Comparison of ENCODE assay signal across 1 cellular context in genomic region chr7:156614434-156615264, GRCh38.
TF ChIP-seq lines count a peak whose summit lies in the region.

No MANE protein-coding gene starts in this region.

TF ChIP-seq in HepG2, 621 proteins besides CTCF, POLR2A, EP300 and RAD21 (continued from another document and continues in another):
- no peak for TF ChIP-seq KLF15 (CRISPR knock-in tag; IDR thresholded peaks at IDR 0.05; ENCODE audit: borderline replicate concordance)
- TF ChIP-seq ZNF468 (CRISPR knock-in tag; IDR thresholded peaks at IDR 0.05), result no peak
- no peak for TF ChIP-seq HIVEP1 (CRISPR knock-in tag; IDR thresholded peaks at IDR 0.05)
- TF ChIP-seq NCOA1 (CRISPR knock-in tag; IDR thresholded peaks at IDR 0.05), result peak; percentile 91
- peak; percentile 49 for TF ChIP-seq IRF2 (CRISPR knock-in tag; IDR thresholded peaks at IDR 0.05)
- TF ChIP-seq FOXK1 (CRISPR knock-in tag; IDR thresholded peaks at IDR 0.05; ENCODE audit: borderline replicate concordance, low read depth), result peak; percentile 75; the same call in 1 of the 2 replicates
- TF ChIP-seq, protein P1, sequence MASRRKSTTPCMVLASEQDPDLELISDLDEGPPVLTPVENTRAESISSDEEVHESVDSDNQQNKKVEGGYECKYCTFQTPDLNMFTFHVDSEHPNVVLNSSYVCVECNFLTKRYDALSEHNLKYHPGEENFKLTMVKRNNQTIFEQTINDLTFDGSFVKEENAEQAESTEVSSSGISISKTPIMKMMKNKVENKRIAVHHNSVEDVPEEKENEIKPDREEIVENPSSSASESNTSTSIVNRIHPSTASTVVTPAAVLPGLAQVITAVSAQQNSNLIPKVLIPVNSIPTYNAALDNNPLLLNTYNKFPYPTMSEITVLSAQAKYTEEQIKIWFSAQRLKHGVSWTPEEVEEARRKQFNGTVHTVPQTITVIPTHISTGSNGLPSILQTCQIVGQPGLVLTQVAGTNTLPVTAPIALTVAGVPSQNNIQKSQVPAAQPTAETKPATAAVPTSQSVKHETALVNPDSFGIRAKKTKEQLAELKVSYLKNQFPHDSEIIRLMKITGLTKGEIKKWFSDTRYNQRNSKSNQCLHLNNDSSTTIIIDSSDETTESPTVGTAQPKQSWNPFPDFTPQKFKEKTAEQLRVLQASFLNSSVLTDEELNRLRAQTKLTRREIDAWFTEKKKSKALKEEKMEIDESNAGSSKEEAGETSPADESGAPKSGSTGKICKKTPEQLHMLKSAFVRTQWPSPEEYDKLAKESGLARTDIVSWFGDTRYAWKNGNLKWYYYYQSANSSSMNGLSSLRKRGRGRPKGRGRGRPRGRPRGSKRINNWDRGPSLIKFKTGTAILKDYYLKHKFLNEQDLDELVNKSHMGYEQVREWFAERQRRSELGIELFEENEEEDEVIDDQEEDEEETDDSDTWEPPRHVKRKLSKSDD (CRISPR knock-in tag; IDR thresholded peaks at IDR 0.05; ENCODE audit: low read depth), result 0 out of 2 replicates have a peak, but pooled peaks have one; percentile 38
- TF ChIP-seq ZNF563 (CRISPR knock-in tag; IDR thresholded peaks at IDR 0.05), result no peak
- TF ChIP-seq RORA (CRISPR knock-in tag; IDR thresholded peaks at IDR 0.05), result no peak
- TF ChIP-seq BCL6 (CRISPR knock-in tag; IDR thresholded peaks at IDR 0.05), result peak; percentile 94
- TF ChIP-seq MYPOP (CRISPR knock-in tag; IDR thresholded peaks at IDR 0.05), result peak; percentile 86
- peak; percentile 40; the same call in 1 of the 2 replicates for TF ChIP-seq KDM5A (IDR thresholded peaks at IDR 0.05; ENCODE audit: borderline replicate concordance, low read length)
- TF ChIP-seq EEA1 (CRISPR knock-in tag; IDR thresholded peaks at IDR 0.05; ENCODE audit: borderline replicate concordance), result no peak
- peak; percentile 54; the same call in 1 of the 2 replicates for TF ChIP-seq ZNF878 (CRISPR knock-in tag; IDR thresholded peaks at IDR 0.05)
- no peak for TF ChIP-seq ZNF496 (CRISPR knock-in tag; IDR thresholded peaks at IDR 0.05; ENCODE audit: insufficient replicate concordance)
- TF ChIP-seq KLF9 (CRISPR knock-in tag; IDR thresholded peaks at IDR 0.05; ENCODE audit: low read depth), result peak; percentile 54; the same call in 1 of the 2 replicates
- peak; percentile 53; the same call in 1 of the 2 replicates for TF ChIP-seq ZNF816 (CRISPR knock-in tag; IDR thresholded peaks at IDR 0.05; ENCODE audit: borderline replicate concordance)
- TF ChIP-seq RBFOX2 (IDR thresholded peaks at IDR 0.05; ENCODE audit: low read depth, low read length), result peak; percentile 73
- TF ChIP-seq FOSL2 (CRISPR knock-in tag; IDR thresholded peaks at IDR 0.05), result peak; percentile 71
- TF ChIP-seq ZBTB20 (CRISPR knock-in tag; IDR thresholded peaks at IDR 0.05; ENCODE audit: borderline replicate concordance, low read depth), result peak; percentile 79; the same call in 1 of the 2 replicates
- TF ChIP-seq ERF (CRISPR knock-in tag; IDR thresholded peaks at IDR 0.05), result peak; percentile 61; the same call in 1 of the 2 replicates
- TF ChIP-seq EED (CRISPR knock-in tag; IDR thresholded peaks at IDR 0.05), result no peak
- TF ChIP-seq NR2F2 (IDR thresholded peaks at IDR 0.05; ENCODE audit: borderline replicate concordance, low read depth), result peak; percentile 70
- no peak for TF ChIP-seq ARNT (IDR thresholded peaks at IDR 0.05)
- TF ChIP-seq, protein P2, sequence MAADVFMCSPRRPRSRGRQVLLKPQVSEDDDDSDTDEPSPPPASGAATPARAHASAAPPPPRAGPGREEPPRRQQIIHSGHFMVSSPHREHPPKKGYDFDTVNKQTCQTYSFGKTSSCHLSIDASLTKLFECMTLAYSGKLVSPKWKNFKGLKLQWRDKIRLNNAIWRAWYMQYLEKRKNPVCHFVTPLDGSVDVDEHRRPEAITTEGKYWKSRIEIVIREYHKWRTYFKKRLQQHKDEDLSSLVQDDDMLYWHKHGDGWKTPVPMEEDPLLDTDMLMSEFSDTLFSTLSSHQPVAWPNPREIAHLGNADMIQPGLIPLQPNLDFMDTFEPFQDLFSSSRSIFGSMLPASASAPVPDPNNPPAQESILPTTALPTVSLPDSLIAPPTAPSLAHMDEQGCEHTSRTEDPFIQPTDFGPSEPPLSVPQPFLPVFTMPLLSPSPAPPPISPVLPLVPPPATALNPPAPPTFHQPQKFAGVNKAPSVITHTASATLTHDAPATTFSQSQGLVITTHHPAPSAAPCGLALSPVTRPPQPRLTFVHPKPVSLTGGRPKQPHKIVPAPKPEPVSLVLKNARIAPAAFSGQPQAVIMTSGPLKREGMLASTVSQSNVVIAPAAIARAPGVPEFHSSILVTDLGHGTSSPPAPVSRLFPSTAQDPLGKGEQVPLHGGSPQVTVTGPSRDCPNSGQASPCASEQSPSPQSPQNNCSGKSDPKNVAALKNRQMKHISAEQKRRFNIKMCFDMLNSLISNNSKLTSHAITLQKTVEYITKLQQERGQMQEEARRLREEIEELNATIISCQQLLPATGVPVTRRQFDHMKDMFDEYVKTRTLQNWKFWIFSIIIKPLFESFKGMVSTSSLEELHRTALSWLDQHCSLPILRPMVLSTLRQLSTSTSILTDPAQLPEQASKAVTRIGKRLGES (CRISPR knock-in tag; IDR thresholded peaks at IDR 0.05; ENCODE audit: borderline replicate concordance), result peak; percentile 10; the same call in 1 of the 2 replicates
- TF ChIP-seq SYNCRIP (IDR thresholded peaks at IDR 0.05; ENCODE audit: insufficient read depth, low read depth, low read length), result no peak
- no peak for TF ChIP-seq HOXA7 (CRISPR knock-in tag; IDR thresholded peaks at IDR 0.05)
- TF ChIP-seq KMT2A (CRISPR knock-in tag; IDR thresholded peaks at IDR 0.05), result no peak; the same call in 1 of the 2 replicates
- TF ChIP-seq ZZZ3 (CRISPR knock-in tag; IDR thresholded peaks at IDR 0.05; ENCODE audit: borderline replicate concordance), result no peak
- no peak for TF ChIP-seq BCLAF1 (IDR thresholded peaks at IDR 0.05)
- TF ChIP-seq GATA4 (IDR thresholded peaks at IDR 0.05; ENCODE audit: borderline replicate concordance, low read depth), result peak; percentile 93; the same call in 1 of the 2 replicates
- TF ChIP-seq, protein P3, sequence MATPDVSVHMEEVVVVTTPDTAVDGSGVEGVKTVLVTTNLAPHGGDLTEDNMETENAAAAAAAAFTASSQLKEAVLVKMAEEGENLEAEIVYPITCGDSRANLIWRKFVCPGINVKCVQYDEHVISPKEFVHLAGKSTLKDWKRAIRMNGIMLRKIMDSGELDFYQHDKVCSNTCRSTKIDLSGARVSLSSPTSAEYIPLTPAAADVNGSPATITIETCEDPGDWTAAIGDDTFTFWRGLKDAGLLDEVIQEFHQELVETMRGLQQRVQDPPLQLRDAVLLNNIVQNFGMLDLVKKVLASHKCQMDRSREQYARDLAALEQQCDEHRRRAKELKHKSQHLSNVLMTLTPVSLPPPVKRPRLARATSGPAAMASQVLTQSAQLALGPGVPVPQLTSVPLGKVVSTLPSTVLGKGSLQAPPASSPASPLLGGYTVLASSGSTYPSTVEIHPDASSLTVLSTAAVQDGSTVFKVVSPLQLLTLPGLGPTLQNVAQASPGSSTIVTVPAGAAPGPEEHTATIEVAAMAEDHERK (CRISPR knock-in tag; IDR thresholded peaks at IDR 0.05; ENCODE audit: low read depth), result no peak; the same call in 1 of the 2 replicates
- TF ChIP-seq, protein P4, sequence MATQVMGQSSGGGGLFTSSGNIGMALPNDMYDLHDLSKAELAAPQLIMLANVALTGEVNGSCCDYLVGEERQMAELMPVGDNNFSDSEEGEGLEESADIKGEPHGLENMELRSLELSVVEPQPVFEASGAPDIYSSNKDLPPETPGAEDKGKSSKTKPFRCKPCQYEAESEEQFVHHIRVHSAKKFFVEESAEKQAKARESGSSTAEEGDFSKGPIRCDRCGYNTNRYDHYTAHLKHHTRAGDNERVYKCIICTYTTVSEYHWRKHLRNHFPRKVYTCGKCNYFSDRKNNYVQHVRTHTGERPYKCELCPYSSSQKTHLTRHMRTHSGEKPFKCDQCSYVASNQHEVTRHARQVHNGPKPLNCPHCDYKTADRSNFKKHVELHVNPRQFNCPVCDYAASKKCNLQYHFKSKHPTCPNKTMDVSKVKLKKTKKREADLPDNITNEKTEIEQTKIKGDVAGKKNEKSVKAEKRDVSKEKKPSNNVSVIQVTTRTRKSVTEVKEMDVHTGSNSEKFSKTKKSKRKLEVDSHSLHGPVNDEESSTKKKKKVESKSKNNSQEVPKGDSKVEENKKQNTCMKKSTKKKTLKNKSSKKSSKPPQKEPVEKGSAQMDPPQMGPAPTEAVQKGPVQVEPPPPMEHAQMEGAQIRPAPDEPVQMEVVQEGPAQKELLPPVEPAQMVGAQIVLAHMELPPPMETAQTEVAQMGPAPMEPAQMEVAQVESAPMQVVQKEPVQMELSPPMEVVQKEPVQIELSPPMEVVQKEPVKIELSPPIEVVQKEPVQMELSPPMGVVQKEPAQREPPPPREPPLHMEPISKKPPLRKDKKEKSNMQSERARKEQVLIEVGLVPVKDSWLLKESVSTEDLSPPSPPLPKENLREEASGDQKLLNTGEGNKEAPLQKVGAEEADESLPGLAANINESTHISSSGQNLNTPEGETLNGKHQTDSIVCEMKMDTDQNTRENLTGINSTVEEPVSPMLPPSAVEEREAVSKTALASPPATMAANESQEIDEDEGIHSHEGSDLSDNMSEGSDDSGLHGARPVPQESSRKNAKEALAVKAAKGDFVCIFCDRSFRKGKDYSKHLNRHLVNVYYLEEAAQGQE (IDR thresholded peaks at IDR 0.05; ENCODE audit: borderline replicate concordance in 1 of 2, low read depth in 1 of 2, low read length in 2 of 2), result peak in 1 of 2 experiments; percentile 35; a peak in 1 of 4 replicates
- TF ChIP-seq KAT2B (IDR thresholded peaks at IDR 0.05; ENCODE audit: borderline replicate concordance, low read depth, low read length), result no peak
- TF ChIP-seq ZNF367 (CRISPR knock-in tag; IDR thresholded peaks at IDR 0.05; ENCODE audit: borderline replicate concordance), result 0 out of 2 replicates have a peak, but pooled peaks have one; percentile 15
- TF ChIP-seq USF2 (IDR thresholded peaks at IDR 0.05; ENCODE audit: low read depth, low read length), result peak; percentile 39; the same call in 1 of the 2 replicates
- peak; percentile 54; the same call in 1 of the 2 replicates for TF ChIP-seq USF2 (CRISPR knock-in tag; IDR thresholded peaks at IDR 0.05; ENCODE audit: borderline replicate concordance)
- no peak for TF ChIP-seq IRF1 (CRISPR knock-in tag; IDR thresholded peaks at IDR 0.05; ENCODE audit: low read depth)
- TF ChIP-seq, protein P5, sequence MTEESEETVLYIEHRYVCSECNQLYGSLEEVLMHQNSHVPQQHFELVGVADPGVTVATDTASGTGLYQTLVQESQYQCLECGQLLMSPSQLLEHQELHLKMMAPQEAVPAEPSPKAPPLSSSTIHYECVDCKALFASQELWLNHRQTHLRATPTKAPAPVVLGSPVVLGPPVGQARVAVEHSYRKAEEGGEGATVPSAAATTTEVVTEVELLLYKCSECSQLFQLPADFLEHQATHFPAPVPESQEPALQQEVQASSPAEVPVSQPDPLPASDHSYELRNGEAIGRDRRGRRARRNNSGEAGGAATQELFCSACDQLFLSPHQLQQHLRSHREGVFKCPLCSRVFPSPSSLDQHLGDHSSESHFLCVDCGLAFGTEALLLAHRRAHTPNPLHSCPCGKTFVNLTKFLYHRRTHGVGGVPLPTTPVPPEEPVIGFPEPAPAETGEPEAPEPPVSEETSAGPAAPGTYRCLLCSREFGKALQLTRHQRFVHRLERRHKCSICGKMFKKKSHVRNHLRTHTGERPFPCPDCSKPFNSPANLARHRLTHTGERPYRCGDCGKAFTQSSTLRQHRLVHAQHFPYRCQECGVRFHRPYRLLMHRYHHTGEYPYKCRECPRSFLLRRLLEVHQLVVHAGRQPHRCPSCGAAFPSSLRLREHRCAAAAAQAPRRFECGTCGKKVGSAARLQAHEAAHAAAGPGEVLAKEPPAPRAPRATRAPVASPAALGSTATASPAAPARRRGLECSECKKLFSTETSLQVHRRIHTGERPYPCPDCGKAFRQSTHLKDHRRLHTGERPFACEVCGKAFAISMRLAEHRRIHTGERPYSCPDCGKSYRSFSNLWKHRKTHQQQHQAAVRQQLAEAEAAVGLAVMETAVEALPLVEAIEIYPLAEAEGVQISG (CRISPR knock-in tag; IDR thresholded peaks at IDR 0.05), result peak; percentile 79
